ENCODE assay signal across 21 cellular contexts in the genomic region with DNA sequence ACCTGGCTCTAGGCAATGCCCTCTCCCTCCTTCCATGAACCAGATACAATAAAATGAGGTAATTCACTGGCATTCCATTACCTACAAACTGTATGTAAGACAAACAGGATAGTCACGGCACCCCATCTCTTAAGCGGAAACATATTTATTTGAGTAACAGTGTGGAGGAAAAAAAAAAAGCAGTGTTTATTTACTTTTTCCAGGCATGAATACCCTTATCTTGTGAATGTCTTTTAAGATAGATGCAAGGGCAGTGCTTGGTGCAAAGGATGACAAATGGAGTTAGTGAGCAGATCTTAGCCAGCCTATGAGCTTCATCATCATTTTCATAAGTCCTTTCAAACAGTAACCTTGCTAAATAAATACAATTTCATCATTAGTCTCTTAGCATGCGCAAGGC.
"Had no signal": no experiment of that assay in that cellular context is flagged by ENCODE, and none has a peak within 500 bp of the region (broad histone marks: within the 10 kb centered on the region; RNA-seq: fewer than 3 reads in every experiment).

No MANE protein-coding gene starts in this region.

- H3K9me3 Mint-ChIP-seq: stimulated activated naive CD8-positive, alpha-beta T cell treated with anti-CD3 and anti-CD28 coated beads, Interleukin-15, amount 100 ng/mL, for 72 hours had no signal

- H3K9me3 ChIP-seq: esophagus squamous epithelium, lower lobe of right lung, ovary, right lobe of liver, suprapubic skin, transverse colon, vagina had no signal

- DNase-seq: effector CD8-positive, alpha-beta T cell; erythroblast; esophagus squamous epithelium; foreskin melanocyte; left ventricle myocardium superior; lower lobe of right lung; natural killer cell; occipital lobe; ovary; posterior cingulate gyrus; right lobe of liver; stimulated activated CD4-positive, alpha-beta T cell treated with anti-CD3 and anti-CD28 coated beads, Interleukin-12 subunit alpha, Interleukin-12 subunit beta, amount 100 ng/mL, for 4 hours; stimulated activated CD4-positive, alpha-beta T cell treated with anti-CD3 and anti-CD28 coated beads, Interleukin-1b, Interleukin-23, amount 100 ng/mL, for 48 hours; stimulated activated CD4-positive, alpha-beta T cell treated with anti-CD3 and anti-CD28 coated beads, Interleukin-4, amount 100 ng/mL, for 1 hour; stimulated activated CD8-positive, alpha-beta memory T cell treated with anti-CD3 and anti-CD28 coated beads, Interleukin-4, amount 100 ng/mL, for 48 hours; stimulated activated naive CD4-positive, alpha-beta T cell; stimulated activated naive CD8-positive, alpha-beta T cell treated with anti-CD3 and anti-CD28 coated beads, Interleukin-15, amount 100 ng/mL, for 72 hours; transverse colon had no signal

- H3K4me1 ChIP-seq: esophagus squamous epithelium, lower lobe of right lung, right lobe of liver, suprapubic skin, transverse colon, vagina had no signal

- H3K27ac Mint-ChIP-seq: natural killer cell; stimulated activated naive CD8-positive, alpha-beta T cell treated with anti-CD3 and anti-CD28 coated beads, Interleukin-15, amount 100 ng/mL, for 72 hours had no signal

- H3K4me3 Mint-ChIP-seq: natural killer cell; stimulated activated naive CD8-positive, alpha-beta T cell treated with anti-CD3 and anti-CD28 coated beads, Interleukin-15, amount 100 ng/mL, for 72 hours had no signal

- H3K27ac ChIP-seq: esophagus squamous epithelium, lower lobe of right lung, ovary, right lobe of liver, suprapubic skin, transverse colon, vagina had no signal

- H3K27me3 ChIP-seq: esophagus squamous epithelium, ovary, right lobe of liver, suprapubic skin, transverse colon, vagina had no signal

- H3K4me1 Mint-ChIP-seq: natural killer cell; stimulated activated naive CD8-positive, alpha-beta T cell treated with anti-CD3 and anti-CD28 coated beads, Interleukin-15, amount 100 ng/mL, for 72 hours had no signal

- H3K4me3 ChIP-seq: esophagus squamous epithelium, lower lobe of right lung, ovary, right lobe of liver, smooth muscle cell, suprapubic skin, transverse colon, vagina had no signal

- ATAC-seq: left ventricle myocardium superior; lower lobe of right lung; natural killer cell; right lobe of liver; stimulated activated naive CD8-positive, alpha-beta T cell treated with anti-CD3 and anti-CD28 coated beads, Interleukin-15, amount 100 ng/mL, for 72 hours had no signal

- H3K27me3 Mint-ChIP-seq: stimulated activated naive CD8-positive, alpha-beta T cell treated with anti-CD3 and anti-CD28 coated beads, Interleukin-15, amount 100 ng/mL, for 72 hours had no signal

- H3K36me3 ChIP-seq: esophagus squamous epithelium, lower lobe of right lung, ovary, right lobe of liver, suprapubic skin, transverse colon, vagina had no signal
